Comparison of ENCODE assay signal across 9 cellular contexts in genomic region chr5:37722236-37723146, GRCh38.
DNase-seq lines count a peak whose midpoint lies in the region; ATAC-seq and TF ChIP-seq lines count a peak whose summit lies in the region.
"Had no signal": no experiment of that assay in that cellular context is flagged by ENCODE, and none has a peak within 500 bp of the region (broad histone marks: within the 10 kb centered on the region; RNA-seq: fewer than 3 reads in every experiment).

No MANE protein-coding gene starts in this region.

- H3K36me3 Mint-ChIP-seq in stimulated activated effector memory CD8-positive, alpha-beta T cell treated with anti-CD3 and anti-CD28 coated beads, Interleukin-12 subunit alpha, Interleukin-12 subunit beta, amount 100 ng/mL, for 72 hours = peaks cover 28% of the 10 kb centered on the region
- peaks cover 13 to 83% (median 44%) of the 10 kb centered on the region in 3 donors for H3K36me3 Mint-ChIP-seq in naive thymus-derived CD8-positive, alpha-beta T cell

- H3K4me3 Mint-ChIP-seq in stimulated activated effector memory CD8-positive, alpha-beta T cell treated with anti-CD3 and anti-CD28 coated beads, Interleukin-12 subunit alpha, Interleukin-12 subunit beta, amount 100 ng/mL, for 72 hours = peak overlapping the region; percentile 56
- no peak overlapping the region for H3K4me3 Mint-ChIP-seq in naive thymus-derived CD8-positive, alpha-beta T cell

- peak; percentile 96 to 97 for ATAC-seq in activated CD4-positive, CD25-positive, alpha-beta regulatory T cell treated with anti-CD3 and anti-CD28 coated beads, Interleukin-2, amount 50 U/mL, for 24 hours
- peak; percentile 73 for ATAC-seq in HG02588 (IDR thresholded peaks at IDR 0.05; ENCODE audit: unreplicated experiment)
- ATAC-seq in stimulated activated effector memory CD8-positive, alpha-beta T cell treated with anti-CD3 and anti-CD28 coated beads, Interleukin-12 subunit alpha, Interleukin-12 subunit beta, amount 100 ng/mL, for 72 hours = peak; percentile 98
- no peak for ATAC-seq in naive thymus-derived CD8-positive, alpha-beta T cell
- ATAC-seq: body of pancreas had no signal

- H3K4me3 ChIP-seq in cardiac fibroblast (replicated peaks in 1 of 2; ENCODE audit: low read depth in 2 of 2, low read length in 2 of 2) = no peak overlapping the region
- H3K4me3 ChIP-seq: body of pancreas had no signal

- no peaks in the 10 kb centered on the region for H3K27me3 Mint-ChIP-seq in naive thymus-derived CD8-positive, alpha-beta T cell

- POLR2A ChIA-PET in naive thymus-derived CD8-positive, alpha-beta T cell (lab: Charles Lee) = no interaction called here

- peaks cover 34% of the 10 kb centered on the region for H3K4me1 Mint-ChIP-seq in stimulated activated effector memory CD8-positive, alpha-beta T cell treated with anti-CD3 and anti-CD28 coated beads, Interleukin-12 subunit alpha, Interleukin-12 subunit beta, amount 100 ng/mL, for 72 hours
- peaks cover 0 to 17% (median 3%) of the 10 kb centered on the region in 4 donors for H3K4me1 Mint-ChIP-seq in naive thymus-derived CD8-positive, alpha-beta T cell

- no peak for TF ChIP-seq CTCF in cardiac fibroblast (IDR thresholded peaks at IDR 0.05; ENCODE audit: low read depth, low read length)

- peak overlapping the region; percentile 26 for H3K27ac Mint-ChIP-seq in stimulated activated effector memory CD8-positive, alpha-beta T cell treated with anti-CD3 and anti-CD28 coated beads, Interleukin-12 subunit alpha, Interleukin-12 subunit beta, amount 100 ng/mL, for 72 hours
- peak overlapping the region in 2 of 10 donors; percentile 11 to 41 for H3K27ac Mint-ChIP-seq in naive thymus-derived CD8-positive, alpha-beta T cell

- H3K9me3 Mint-ChIP-seq in stimulated activated effector memory CD8-positive, alpha-beta T cell treated with anti-CD3 and anti-CD28 coated beads, Interleukin-12 subunit alpha, Interleukin-12 subunit beta, amount 100 ng/mL, for 72 hours = no peaks in the 10 kb centered on the region
- no peaks in the 10 kb centered on the region for H3K9me3 Mint-ChIP-seq in naive thymus-derived CD8-positive, alpha-beta T cell

- no peak for DNase-seq in activated CD4-positive, CD25-positive, alpha-beta regulatory T cell (lab: John Stamatoyannopoulos, UW)
- peak; percentile 83 to 90 for DNase-seq in NCI-H524 (lab: John Stamatoyannopoulos, UW)
- peak; percentile 68 to 97 for DNase-seq in cardiac fibroblast (ENCODE audit: low read depth in 2 of 2)
- DNase-seq in stimulated activated effector memory CD8-positive, alpha-beta T cell treated with anti-CD3 and anti-CD28 coated beads, Interleukin-12 subunit alpha, Interleukin-12 subunit beta, amount 100 ng/mL, for 72 hours (ENCODE audit: low spot score in 2 of 2) = peak; percentile 10 to 66
- no peak for DNase-seq in anterior cingulate cortex (lab: John Stamatoyannopoulos, UW)
- DNase-seq in naive thymus-derived CD8-positive, alpha-beta T cell = no peak

Comparison
In these comparisons a context has a peak if more than half of its experiments do, and no peak if none do; other contexts are left out.
1. ATAC-seq: peak in activated CD4-positive, CD25-positive, alpha-beta regulatory T cell treated with anti-CD3 and anti-CD28 coated beads, Interleukin-2, amount 50 U/mL, for 24 hours (2 of 2), HG02588 (single experiment) and stimulated activated effector memory CD8-positive, alpha-beta T cell treated with anti-CD3 and anti-CD28 coated beads, Interleukin-12 subunit alpha, Interleukin-12 subunit beta, amount 100 ng/mL, for 72 hours (single experiment); none in naive thymus-derived CD8-positive, alpha-beta T cell (0 of 2).
2. DNase-seq: peak in NCI-H524 (2 of 2), cardiac fibroblast (2 of 2) and stimulated activated effector memory CD8-positive, alpha-beta T cell treated with anti-CD3 and anti-CD28 coated beads, Interleukin-12 subunit alpha, Interleukin-12 subunit beta, amount 100 ng/mL, for 72 hours (2 of 2); none in activated CD4-positive, CD25-positive, alpha-beta regulatory T cell (0 of 4), anterior cingulate cortex (0 of 58) and naive thymus-derived CD8-positive, alpha-beta T cell (0 of 10).